In genomic region chr9:129591916-129592315, GRCh38 we compare ENCODE assay signal across 20 cellular contexts. TPM values are rescaled to one million over a fixed set of nuclear protein-coding genes. Genes with fewer than 3 reads are reported as not detected.
"Had no signal": no experiment of that assay in that cellular context is flagged by ENCODE, and none has a peak within 500 bp of the region (broad histone marks: within the 10 kb centered on the region; RNA-seq: fewer than 3 reads in every experiment).

No MANE protein-coding gene starts in this region.

- H3K9me3 Mint-ChIP-seq: activated CD8-positive, alpha-beta T cell treated with anti-CD3 and anti-CD28 coated beads for 36 hours; activated naive CD4-positive, alpha-beta T cell treated with anti-CD3 and anti-CD28 coated beads, Interleukin-2, amount 50 U/mL, for 72 hours; activated T-cell treated with anti-CD3 and anti-CD28 coated beads, Interleukin-2, amount 50 U/mL, for 4 hours; naive thymus-derived CD4-positive, alpha-beta T cell; stimulated activated naive CD8-positive, alpha-beta T cell treated with anti-CD3 and anti-CD28 coated beads, Interleukin-15, amount 100 ng/mL, for 72 hours had no signal

- H3K9me3 ChIP-seq: lower lobe of right lung, mucosa of descending colon, prostate gland, testis had no signal

- H3K27me3 Mint-ChIP-seq: activated CD8-positive, alpha-beta T cell treated with anti-CD3 and anti-CD28 coated beads for 36 hours had no signal

- H3K4me1 ChIP-seq: prostate gland had no signal

- DNase-seq: activated CD4-positive, alpha-beta T cell treated with anti-CD3 and anti-CD28 coated beads for 4 hours; activated CD8-positive, alpha-beta T cell treated with anti-CD3 and anti-CD28 coated beads for 36 hours; activated effector memory CD4-positive, alpha-beta T cell treated with Interleukin-2 at 50 U/mL for 16 hours; activated T-cell treated with anti-CD3 and anti-CD28 coated beads, Interleukin-2, amount 50 U/mL, for 4 hours; amniotic stem cell; brain microvascular endothelial cell; effector CD8-positive, alpha-beta T cell; foreskin keratinocyte; head of caudate nucleus; lower lobe of right lung; mucosa of descending colon; naive thymus-derived CD4-positive, alpha-beta T cell; nucleus accumbens; stimulated activated naive CD8-positive, alpha-beta T cell treated with anti-CD3 and anti-CD28 coated beads, Interleukin-15, amount 100 ng/mL, for 72 hours; T-helper 17 cell; testis had no signal

- H3K36me3 Mint-ChIP-seq: activated naive CD4-positive, alpha-beta T cell treated with anti-CD3 and anti-CD28 coated beads, Interleukin-2, amount 50 U/mL, for 72 hours had no signal

- H3K36me3 ChIP-seq: brain microvascular endothelial cell, lower lobe of right lung, prostate gland had no signal

- ATAC-seq: activated CD8-positive, alpha-beta T cell treated with anti-CD3 and anti-CD28 coated beads for 36 hours; activated naive CD4-positive, alpha-beta T cell treated with anti-CD3 and anti-CD28 coated beads, Interleukin-2, amount 50 U/mL, for 72 hours; activated T-cell treated with anti-CD3 and anti-CD28 coated beads, Interleukin-2, amount 50 U/mL, for 4 hours; foreskin keratinocyte; lower lobe of right lung; mucosa of descending colon; naive thymus-derived CD4-positive, alpha-beta T cell; sciatic nerve; stimulated activated naive CD8-positive, alpha-beta T cell treated with anti-CD3 and anti-CD28 coated beads, Interleukin-15, amount 100 ng/mL, for 72 hours; T-helper 17 cell had no signal

- H3K27ac Mint-ChIP-seq: activated CD8-positive, alpha-beta T cell treated with anti-CD3 and anti-CD28 coated beads for 36 hours; activated naive CD4-positive, alpha-beta T cell treated with anti-CD3 and anti-CD28 coated beads, Interleukin-2, amount 50 U/mL, for 72 hours; naive thymus-derived CD4-positive, alpha-beta T cell had no signal

- H3K4me3 ChIP-seq: lower lobe of right lung, mucosa of descending colon, prostate gland, testis had no signal

- H3K27ac ChIP-seq: brain microvascular endothelial cell, foreskin keratinocyte, lower lobe of right lung, prostate gland, testis had no signal

- H3K27me3 ChIP-seq: brain microvascular endothelial cell, testis had no signal

- H3K4me3 Mint-ChIP-seq: activated CD8-positive, alpha-beta T cell treated with anti-CD3 and anti-CD28 coated beads for 36 hours; activated T-cell treated with anti-CD3 and anti-CD28 coated beads, Interleukin-2, amount 50 U/mL, for 4 hours; naive thymus-derived CD4-positive, alpha-beta T cell; stimulated activated naive CD8-positive, alpha-beta T cell treated with anti-CD3 and anti-CD28 coated beads, Interleukin-15, amount 100 ng/mL, for 72 hours; T-helper 17 cell had no signal

RNA-seq across cellular contexts. Expression of gene C9orf50, which starts 29.0 kb away (rescaled TPM):
- total RNA-seq: activated CD8-positive, alpha-beta T cell treated with anti-CD3 and anti-CD28 coated beads for 36 hours; activated T-cell treated with anti-CD3 and anti-CD28 coated beads, Interleukin-2, amount 50 U/mL, for 4 hours; foreskin keratinocyte; lower lobe of right lung; mucosa of descending colon; naive thymus-derived CD4-positive, alpha-beta T cell; prostate gland; T-helper 17 cell; urinary bladder had no signal
- polyA plus RNA-seq: foreskin keratinocyte; naive thymus-derived CD4-positive, alpha-beta T cell had no signal
